8 cellular contexts compared by ENCODE assay signal in the genomic region with DNA sequence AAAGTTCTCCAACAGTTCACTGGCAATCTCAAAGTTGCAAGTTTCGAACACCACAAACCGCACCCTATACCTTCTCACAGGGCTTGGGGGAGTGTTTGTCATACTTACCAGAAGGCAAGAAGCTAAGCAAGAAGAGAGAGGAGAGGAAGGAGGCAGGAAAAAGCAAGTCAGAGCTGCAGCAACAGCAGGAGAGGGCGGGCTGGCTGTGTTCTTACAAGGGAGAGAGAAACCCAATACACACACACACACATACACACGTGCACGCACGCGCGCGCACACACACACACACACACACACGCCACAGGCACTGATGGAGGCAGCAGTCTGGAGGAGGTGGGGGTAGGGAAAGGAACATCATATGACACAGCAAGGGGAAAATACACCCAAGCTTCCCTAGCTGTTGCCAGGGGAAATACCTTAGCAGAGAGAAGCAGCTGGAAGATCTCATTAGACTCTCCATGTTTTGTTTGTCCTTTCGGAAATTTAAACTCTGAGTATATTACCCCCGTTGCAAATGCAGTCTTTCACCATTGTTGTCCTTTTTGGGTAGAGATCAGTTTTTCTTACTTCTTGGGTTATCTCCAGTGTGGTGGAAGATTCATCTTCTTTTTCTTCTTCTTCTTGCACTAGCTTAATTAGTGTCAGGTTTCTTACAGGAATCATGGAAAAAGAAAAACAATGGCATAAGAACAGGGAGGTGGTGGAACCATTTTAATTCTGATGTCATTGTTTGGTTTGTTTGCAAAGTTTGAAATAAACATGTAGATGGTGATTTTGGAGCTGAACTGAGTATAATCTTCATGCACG. TPM values are rescaled to one million over a fixed set of nuclear protein-coding genes. Genes with fewer than 3 reads are reported as not detected.
DNase-seq lines count a peak whose midpoint lies in the region; ATAC-seq and TF ChIP-seq lines count a peak whose summit lies in the region.
"Had no signal": no experiment of that assay in that cellular context is flagged by ENCODE, and none has a peak within 500 bp of the region (broad histone marks: within the 10 kb centered on the region; RNA-seq: fewer than 3 reads in every experiment).

TSS of gene TXLNB (minus strand) at position 186 of the 807 bp plus-strand sequence. CDS start 3,099 bp downstream, outside the sequence.

- H3K9me3 Mint-ChIP-seq in activated CD8-positive, alpha-beta memory T cell treated with anti-CD3 and anti-CD28 coated beads, Interleukin-2, amount 10 ng/mL, durations not matched to agents 7 days and 5 days (ENCODE audit: low read depth), result no peaks in the 10 kb centered on the region
- no peaks in the 10 kb centered on the region for H3K9me3 Mint-ChIP-seq in neural crest cell

- H3K27me3 ChIP-seq in esophagus (ENCODE audit: control insufficient read depth in 1 of 2, insufficient read depth in 2 of 2, low read length in 2 of 2), result no peaks in the 10 kb centered on the region

- H3K4me3 Mint-ChIP-seq in activated CD8-positive, alpha-beta memory T cell treated with anti-CD3 and anti-CD28 coated beads, Interleukin-2, amount 10 ng/mL, durations not matched to agents 7 days and 5 days, result peak within 1 kb of the TSS; percentile 77
- peak within 1 kb of the TSS; percentile 45 for H3K4me3 Mint-ChIP-seq in neural crest cell

- H3K4me3 ChIP-seq in esophagus (ENCODE audit: low read depth in 1 of 2, low read length in 2 of 2), result no peak within 1 kb of the TSS

- peak within 1 kb of the TSS; percentile 63 to 76 for H3K27ac ChIP-seq in esophagus (ENCODE audit: low read depth in 2 of 2, low read length in 1 of 2)

- CTCF ChIA-PET in activated CD8-positive, alpha-beta memory T cell treated with anti-CD3 and anti-CD28 coated beads, Interleukin-2, amount 10 ng/mL, durations not matched to agents 7 days and 5 days (lab: Charles Lee), result interaction anchor here (0.7 to 3.7 kb wide), 16 partner anchors 10 to 179 kb away, joined by 3 to 25 read pairs (median 4); no protein-coding TSS in a partner anchor

- H3K36me3 Mint-ChIP-seq in activated CD8-positive, alpha-beta memory T cell treated with anti-CD3 and anti-CD28 coated beads, Interleukin-2, amount 10 ng/mL, durations not matched to agents 7 days and 5 days, result peaks cover 9% of the 10 kb centered on the region
- no peaks in the 10 kb centered on the region for H3K36me3 Mint-ChIP-seq in neural crest cell (ENCODE audit: low read depth)

- H3K27me3 Mint-ChIP-seq in activated CD8-positive, alpha-beta memory T cell treated with anti-CD3 and anti-CD28 coated beads, Interleukin-2, amount 10 ng/mL, durations not matched to agents 7 days and 5 days, result no peaks in the 10 kb centered on the region
- H3K27me3 Mint-ChIP-seq in neural crest cell (ENCODE audit: low read depth), result no peaks in the 10 kb centered on the region

- TF ChIP-seq CTCF in neural crest cell (conservative IDR thresholded peaks at IDR 0.05), result no peak

- H3K27ac Mint-ChIP-seq in activated CD8-positive, alpha-beta memory T cell treated with anti-CD3 and anti-CD28 coated beads, Interleukin-2, amount 10 ng/mL, durations not matched to agents 7 days and 5 days, result peak within 1 kb of the TSS; percentile 99
- peak within 1 kb of the TSS; percentile 61 for H3K27ac Mint-ChIP-seq in neural crest cell (ENCODE audit: unreplicated experiment)

- H3K4me1 ChIP-seq in esophagus (ENCODE audit: control insufficient read depth in 2 of 2, insufficient read depth in 2 of 2, low read length in 1 of 2), result peaks cover 0 to 2% of the 10 kb centered on the region in 2 donors

- DNase-seq in NCI-H69 (lab: John Stamatoyannopoulos, UW), result peak; percentile 98
- DNase-seq in activated CD8-positive, alpha-beta memory T cell treated with anti-CD3 and anti-CD28 coated beads, Interleukin-2, amount 10 ng/mL, durations not matched to agents 7 days and 5 days, result peak; percentile 93
- peak; percentile 52 for DNase-seq in neural crest cell (ENCODE audit: low read depth, low spot score)
- DNase-seq in stimulated activated naive CD8-positive, alpha-beta T cell treated with anti-CD3 and anti-CD28 coated beads, Interleukin-15, Interleukin-2, amounts not matched to agents 100 U/mL and 50 U/mL, for 24 hours, result peak; percentile 84

- WGBS in esophagus, 2 donors, result 9 to 37% methylated on average over 13 of the region's 13 CpGs

- no peaks in the 10 kb centered on the region for H3K9me3 ChIP-seq in esophagus (ENCODE audit: control insufficient read depth in 2 of 2, insufficient read depth in 1 of 2, low read depth in 1 of 2, low read length in 1 of 2)

- H3K36me3 ChIP-seq in esophagus (ENCODE audit: control insufficient read depth in 2 of 2, insufficient read depth in 2 of 2, low read length in 1 of 2), result no peaks in the 10 kb centered on the region

- ATAC-seq in GM18858 (IDR thresholded peaks at IDR 0.05; ENCODE audit: unreplicated experiment) (peak; percentile 54), HG02759 (IDR thresholded peaks at IDR 0.05; ENCODE audit: unreplicated experiment) (peak; percentile 66)
- ATAC-seq in activated CD8-positive, alpha-beta memory T cell treated with anti-CD3 and anti-CD28 coated beads, Interleukin-2, amount 10 ng/mL, durations not matched to agents 7 days and 5 days, result peak; percentile 87
- peak; percentile 96 for ATAC-seq in stimulated activated naive CD8-positive, alpha-beta T cell treated with anti-CD3 and anti-CD28 coated beads, Interleukin-15, Interleukin-2, amounts not matched to agents 100 U/mL and 50 U/mL, for 24 hours

- H3K4me1 Mint-ChIP-seq in activated CD8-positive, alpha-beta memory T cell treated with anti-CD3 and anti-CD28 coated beads, Interleukin-2, amount 10 ng/mL, durations not matched to agents 7 days and 5 days, result peaks cover 35% of the 10 kb centered on the region
- H3K4me1 Mint-ChIP-seq in neural crest cell, result peaks cover 36% of the 10 kb centered on the region

RNA-seq across cellular contexts. Expression of gene TXLNB, which starts in this region (rescaled TPM):
- total RNA-seq in activated CD8-positive, alpha-beta memory T cell treated with anti-CD3 and anti-CD28 coated beads, Interleukin-2, amount 10 ng/mL, durations not matched to agents 7 days and 5 days, result under 1 TPM; 0.23 to 0.38 TPM
- polyA plus RNA-seq in esophagus, result under 1 TPM; 0.14 to 0.16 TPM
- total RNA-seq in neural crest cell, result 0.61 and 0.65 TPM in 2 replicates
- polyA plus RNA-seq: neural cell had no signal

Comparison
In these comparisons a context has a peak if more than half of its experiments do, and no peak if none do; other contexts are left out.
1. Peak in DNase-seq and ATAC-seq in activated CD8-positive, alpha-beta memory T cell treated with anti-CD3 and anti-CD28 coated beads, Interleukin-2, amount 10 ng/mL, durations not matched to agents 7 days and 5 days; RNA of the gene not detected or under 1 TPM.
2. Peak in DNase-seq in neural crest cell; RNA of the gene not detected or under 1 TPM.